In the genomic region with DNA sequence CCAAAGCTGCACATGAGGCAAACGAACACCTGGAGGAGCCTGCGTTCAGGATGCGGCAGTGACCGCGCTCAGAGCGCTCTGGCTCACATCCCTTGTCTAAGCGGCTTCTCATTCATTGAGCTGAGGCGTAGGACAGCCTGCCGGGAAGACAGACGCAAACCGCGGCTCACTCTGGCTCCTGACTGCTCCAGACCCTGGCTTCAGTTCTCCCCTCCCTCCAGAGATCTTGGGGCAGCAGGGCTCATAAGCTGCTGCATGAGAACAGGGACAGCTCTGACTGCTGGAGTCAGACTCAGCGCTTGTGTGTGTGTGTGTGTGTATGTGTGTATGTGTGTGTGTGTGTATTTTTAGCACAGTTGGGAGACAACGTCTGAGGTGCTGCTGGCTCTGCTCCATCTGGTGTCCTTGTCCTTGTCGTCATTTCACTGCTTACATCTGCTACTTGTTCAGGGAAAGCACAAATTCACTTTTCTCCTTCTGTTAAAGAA, we compare ENCODE assay signal across 11 cellular contexts. TPM values are rescaled to one million over a fixed set of nuclear protein-coding genes. Genes with fewer than 3 reads are reported as not detected.
DNase-seq lines count a peak whose midpoint lies in the region; ATAC-seq and TF ChIP-seq lines count a peak whose summit lies in the region.
"Had no signal": no experiment of that assay in that cellular context is flagged by ENCODE, and none has a peak within 500 bp of the region (broad histone marks: within the 10 kb centered on the region; RNA-seq: fewer than 3 reads in every experiment).

No MANE protein-coding gene starts in this region.

- H3K27me3 ChIP-seq in fibroblast of lung (ENCODE audit: control insufficient read depth, insufficient read depth, low read length) (no peaks in the 10 kb centered on the region), parathyroid adenoma (ENCODE audit: control insufficient read depth, insufficient read depth, low read length) (no peaks in the 10 kb centered on the region)

- H3K27ac Mint-ChIP-seq in mesothelial cell of epicardium, result no peak overlapping the region
- H3K27ac Mint-ChIP-seq: IgD-negative memory B cell had no signal

- H2AFZ ChIP-seq in fibroblast of lung (ENCODE audit: low read length) (peak overlapping the region; percentile 30), parathyroid adenoma (peak overlapping the region; percentile 38)

- H3K79me2 ChIP-seq in fibroblast of lung (ENCODE audit: control insufficient read depth, insufficient read depth, low read length) (no peaks in the 10 kb centered on the region), parathyroid adenoma (no peaks in the 10 kb centered on the region)

- DNase-seq in EH (ENCODE audit: low read depth) (peak; percentile 53), NCI-H2171 treated with DMSO at 0.1 percent for 48 hours (lab: John Stamatoyannopoulos, UW) (peak; percentile 68), fibroblast of lung (ENCODE audit: low read depth in 2 of 2) (peak; percentile 27 to 61), NCI-H69 (lab: John Stamatoyannopoulos, UW) (no peak), occipital lobe (lab: John Stamatoyannopoulos, UW) (no peak), mesothelial cell of epicardium (ENCODE audit: low spot score in 2 of 2, unreplicated experiment in 2 of 2) (no peak)
- DNase-seq: effector CD4-positive, alpha-beta T cell had no signal

- H3K4me2 ChIP-seq in fibroblast of lung (ENCODE audit: extremely low read depth, insufficient read depth, low read length), result peak overlapping the region; percentile 6
- no peak overlapping the region for H3K4me2 ChIP-seq in parathyroid adenoma (ENCODE audit: low read length)

- no peak overlapping the region for H3K4me3 ChIP-seq in fibroblast of lung (replicated peaks in 1 of 4; ENCODE audit: control extremely low read depth in 1 of 4, insufficient read depth in 1 of 4, low read depth in 3 of 4, low read length in 4 of 4)
- H3K4me3 ChIP-seq in parathyroid adenoma (ENCODE audit: low read depth, low read length), result no peak overlapping the region

- no peaks in the 10 kb centered on the region for H3K9me3 Mint-ChIP-seq in mesothelial cell of epicardium

- H3K4me3 Mint-ChIP-seq in mesothelial cell of epicardium, result no peak overlapping the region
- H3K4me3 Mint-ChIP-seq: IgD-negative memory B cell had no signal

- H3K27me3 Mint-ChIP-seq in mesothelial cell of epicardium (ENCODE audit: low read depth), result peaks cover 19% of the 10 kb centered on the region

- peaks cover 2% of the 10 kb centered on the region for H3K4me1 ChIP-seq in fibroblast of lung (ENCODE audit: control insufficient read depth, extremely low read depth, insufficient read depth, low read length)
- no peaks in the 10 kb centered on the region for H3K4me1 ChIP-seq in parathyroid adenoma

- H3K4me1 Mint-ChIP-seq in mesothelial cell of epicardium, result peaks cover 15% of the 10 kb centered on the region
- H3K4me1 Mint-ChIP-seq: IgD-negative memory B cell had no signal

- no peak overlapping the region for H3K9ac ChIP-seq in fibroblast of lung (ENCODE audit: insufficient read depth, low read length)
- no peak overlapping the region for H3K9ac ChIP-seq in parathyroid adenoma

- H3K9me3 ChIP-seq in fibroblast of lung (ENCODE audit: control insufficient read depth, insufficient read depth, low read depth, low read length), result no peaks in the 10 kb centered on the region
- no peaks in the 10 kb centered on the region for H3K9me3 ChIP-seq in parathyroid adenoma (ENCODE audit: control insufficient read depth, low read length)
- H3K9me3 ChIP-seq: neutrophil had no signal

- no peaks in the 10 kb centered on the region for H4K20me1 ChIP-seq in fibroblast of lung (ENCODE audit: control insufficient read depth, extremely low read depth, insufficient read depth, low read length)

- no peaks in the 10 kb centered on the region for H3K36me3 Mint-ChIP-seq in mesothelial cell of epicardium

- H3K36me3 ChIP-seq in fibroblast of lung (ENCODE audit: control insufficient read depth, insufficient read depth, low read length) (no peaks in the 10 kb centered on the region), parathyroid adenoma (ENCODE audit: control insufficient read depth, insufficient read depth, low read length) (no peaks in the 10 kb centered on the region)
- H3K36me3 ChIP-seq: neutrophil had no signal

- H3K27ac ChIP-seq in fibroblast of lung (ENCODE audit: insufficient read depth, low read length), result no peak overlapping the region
- no peak overlapping the region for H3K27ac ChIP-seq in parathyroid adenoma
- H3K27ac ChIP-seq: neutrophil had no signal

- ATAC-seq in HG02885 (IDR thresholded peaks at IDR 0.05; ENCODE audit: poor library complexity, unreplicated experiment), result no peak

- no peak for TF ChIP-seq CTCF in fibroblast of lung (conservative IDR thresholded peaks at IDR 0.05 in 1 of 2, IDR thresholded peaks at IDR 0.05 in 1 of 2; ENCODE audit: low read depth in 1 of 2, low read length in 2 of 2)
- TF ChIP-seq CTCF in parathyroid adenoma (IDR thresholded peaks at IDR 0.05), result no peak
- TF ChIP-seq CTCF in mesothelial cell of epicardium (IDR thresholded peaks at IDR 0.05; ENCODE audit: unreplicated experiment), result no peak

RNA-seq across cellular contexts. Expression of gene LYZL2, which starts 15.8 kb away (rescaled TPM):
- not detected in 2 replicates for total RNA-seq in fibroblast of lung
- polyA plus RNA-seq in fibroblast of lung, result not detected in 2 replicates
- polyA plus RNA-seq in fibroblast of lung (2012), result not detected in 2 replicates
- not detected in 2 replicates for polyA minus RNA-seq in fibroblast of lung (ENCODE audit: low replicate concordance)
- not detected for total RNA-seq in occipital lobe
- total RNA-seq in mesothelial cell of epicardium, result not detected in 3 replicates
- polyA plus RNA-seq: IgD-negative memory B cell had no signal

Comparison
In these comparisons a context has a peak if more than half of its experiments do, and no peak if none do; other contexts are left out.
1. DNase-seq: peak in EH (single experiment), NCI-H2171 treated with DMSO at 0.1 percent for 48 hours (single experiment) and fibroblast of lung (2 of 2); none in NCI-H69 (single experiment), occipital lobe (single experiment) and mesothelial cell of epicardium (0 of 2).